ENCODE assay signal across 1 cellular context in the genomic region with DNA sequence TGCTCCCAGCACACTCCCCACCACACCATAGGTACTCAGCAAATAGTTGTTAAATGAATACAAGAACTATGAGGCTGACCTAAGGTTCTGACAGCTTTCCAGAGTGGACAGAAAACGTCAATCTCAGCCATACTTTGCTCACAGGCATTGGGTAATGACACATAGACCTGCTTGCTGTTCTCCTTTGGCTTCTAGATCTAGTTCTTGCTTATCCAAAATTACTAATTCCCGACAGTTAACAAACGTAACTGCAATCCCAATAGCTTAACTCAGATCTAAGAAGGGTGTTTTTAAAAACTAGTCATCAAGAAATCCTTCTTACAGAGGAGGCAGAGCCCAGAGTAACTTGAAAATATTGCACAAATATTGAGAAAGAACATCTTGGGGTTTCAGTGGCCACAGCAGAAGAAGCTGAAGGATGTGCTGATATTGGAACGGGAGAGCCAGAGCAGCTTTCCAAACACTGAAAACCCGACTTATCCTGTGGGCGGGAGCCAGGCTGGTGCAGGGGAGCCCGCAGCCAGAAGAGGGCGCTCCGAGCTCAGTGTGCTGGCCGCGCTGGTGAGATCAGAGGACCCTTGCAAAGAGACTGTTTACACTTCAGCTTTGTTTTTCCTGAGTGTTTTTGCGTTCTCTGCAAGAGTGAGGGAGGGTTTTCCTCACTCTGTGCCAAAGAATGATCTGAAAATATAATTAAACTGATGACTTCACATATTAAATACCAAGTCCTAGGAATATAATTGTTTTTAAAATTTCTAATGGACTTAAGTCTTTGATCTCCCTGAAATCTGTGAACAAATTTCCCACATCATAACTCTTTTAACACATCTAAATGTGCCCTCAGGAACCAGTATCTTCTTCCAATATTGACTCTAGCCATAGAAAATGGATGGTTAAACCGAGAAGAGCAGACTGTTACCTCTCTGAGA.
TF ChIP-seq lines count a peak whose summit lies in the region.

No MANE protein-coding gene starts in this region.

TF ChIP-seq in IMR-90, 13 proteins besides CTCF, POLR2A, EP300 and RAD21:
- TF ChIP-seq MAZ (IDR thresholded peaks at IDR 0.05; ENCODE audit: borderline replicate concordance, low read depth, low read length) (peak; percentile 43; the same call in 1 of the 2 replicates), CHD1 (IDR thresholded peaks at IDR 0.05; ENCODE audit: low read depth, low read length) (no peak), SMC3 (IDR thresholded peaks at IDR 0.05; ENCODE audit: low read depth, low read length) (peak; percentile 100)
